In the genomic region with DNA sequence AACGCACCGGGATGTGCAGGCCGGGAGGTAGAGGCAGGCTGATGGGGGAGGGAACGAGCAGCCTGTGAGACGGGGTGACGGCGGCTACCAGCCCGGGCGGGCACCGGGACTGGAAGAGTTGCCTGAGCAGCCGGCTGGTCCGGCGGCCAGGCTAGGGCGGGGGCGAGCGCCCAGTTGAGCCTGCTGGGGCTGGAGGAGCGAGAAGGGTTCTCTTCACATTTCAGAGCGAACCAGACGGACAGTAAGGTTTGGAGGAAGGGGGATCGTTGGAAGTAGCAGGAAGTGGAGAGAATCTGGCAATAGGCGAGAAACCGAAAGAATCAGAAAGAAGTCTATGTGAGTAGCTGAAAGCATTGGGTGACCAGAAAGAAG, we compare ENCODE assay signal across 8 cellular contexts. TPM values are rescaled to one million over a fixed set of nuclear protein-coding genes. Genes with fewer than 3 reads are reported as not detected.
A peak's percentile ranks its signal among the peaks of the same experiment; 100 is the strongest.
DNase-seq lines count a peak whose midpoint lies in the region; ATAC-seq and TF ChIP-seq lines count a peak whose summit lies in the region.
"Not testable (repeated sequence)": the region's sequence is repeated elsewhere in the genome, so short reads cannot be mapped to it uniquely, and the experiment has no call there.

No MANE protein-coding gene starts in this region.

- not testable (repeated sequence) for H2BK5ac ChIP-seq in neuronal stem cell (ENCODE audit: low read length)

- H4K8ac ChIP-seq in neuronal stem cell (ENCODE audit: low read depth, low read length) = not testable (repeated sequence)

- not testable (repeated sequence) for H3K4ac ChIP-seq in neuronal stem cell (ENCODE audit: low read length)

- H2BK15ac ChIP-seq in neuronal stem cell (ENCODE audit: low read length) = not testable (repeated sequence)

- not testable (repeated sequence) for H3K18ac ChIP-seq in neuronal stem cell (ENCODE audit: low read length)

- H3K27me3 Mint-ChIP-seq in activated CD8-positive, alpha-beta T cell treated with anti-CD3 and anti-CD28 coated beads for 36 hours = not testable (repeated sequence)

- H3K36me3 Mint-ChIP-seq in activated CD8-positive, alpha-beta T cell treated with anti-CD3 and anti-CD28 coated beads for 36 hours (ENCODE audit: low read depth) = peaks cover 12% of the 10 kb centered on the region

- H2BK120ac ChIP-seq in neuronal stem cell (ENCODE audit: low read depth, low read length) = not testable (repeated sequence)

- POLR2A ChIA-PET in activated CD8-positive, alpha-beta T cell treated with anti-CD3 and anti-CD28 coated beads for 36 hours (lab: Charles Lee) = interaction anchor here (0.7 kb wide), 1 partner anchor 1989 kb away, joined by 3 read pairs; no protein-coding TSS in a partner anchor

- no CpG with 5 or more reads among the region's 22 CpGs for WGBS in neuronal stem cell (ENCODE audit: extremely low coverage in 2 of 2, insufficient read length in 2 of 2, insufficient replicate concordance in 1 of 2), 2 donors

- intact Hi-C loops in activated CD8-positive, alpha-beta T cell treated with anti-CD3 and anti-CD28 coated beads for 36 hours (cut with micrococcal nuclease); tibial artery (cut with DNase I; ENCODE audit: low total_unique reads): not testable (repeated sequence)

- H3K27ac ChIP-seq in neuronal stem cell (replicated peaks; ENCODE audit: low read length) (peak overlapping the region; percentile 29), tibial artery (peak overlapping the region; percentile 64 to 83)

- H3K4me2 ChIP-seq in neuronal stem cell (ENCODE audit: insufficient read depth, low read length, poor library complexity, severe bottlenecking) = peak overlapping the region; percentile 37

- not testable (repeated sequence) for H4K91ac ChIP-seq in neuronal stem cell (ENCODE audit: low read depth, low read length, poor library complexity)

- not testable (repeated sequence) for TF ChIP-seq CTCF in activated CD8-positive, alpha-beta T cell treated with anti-CD3 and anti-CD28 coated beads for 36 hours (IDR thresholded peaks at IDR 0.05); tibial artery (IDR thresholded peaks at IDR 0.05)

- CTCF ChIA-PET in activated CD8-positive, alpha-beta T cell treated with anti-CD3 and anti-CD28 coated beads for 36 hours (lab: Charles Lee) = interaction anchor here (0.7 kb wide), 1 partner anchor 1989 kb away, joined by 3 read pairs; no protein-coding TSS in a partner anchor

- H2AK5ac ChIP-seq in neuronal stem cell (ENCODE audit: low read depth, low read length) = not testable (repeated sequence)

- not testable (repeated sequence) for H3K14ac ChIP-seq in neuronal stem cell (ENCODE audit: low read length)

- ATAC-seq in activated CD8-positive, alpha-beta T cell treated with anti-CD3 and anti-CD28 coated beads for 36 hours = not testable (repeated sequence)

- H3K4me3 Mint-ChIP-seq in activated CD8-positive, alpha-beta T cell treated with anti-CD3 and anti-CD28 coated beads for 36 hours = peak overlapping the region; percentile 87

- H3K36me3 ChIP-seq in HAP-1 (replicated peaks); neuronal stem cell (replicated peaks in 1 of 2; ENCODE audit: control insufficient read depth in 2 of 2, insufficient read depth in 2 of 2, low read length in 2 of 2); tibial artery: not testable (repeated sequence)

- H3K9me3 ChIP-seq in HAP-1; iPS-18c (ENCODE audit: control insufficient read depth, insufficient read depth, low read length); neuronal stem cell (replicated peaks in 1 of 2; ENCODE audit: control insufficient read depth in 2 of 2, insufficient read depth in 1 of 2, low read depth in 1 of 2, low read length in 2 of 2); tibial artery: not testable (repeated sequence)

- peak overlapping the region; percentile 77 for H3K9ac ChIP-seq in neuronal stem cell (ENCODE audit: low read depth, low read length, poor library complexity)

- peaks cover 12% of the 10 kb centered on the region for H3K4me1 Mint-ChIP-seq in activated CD8-positive, alpha-beta T cell treated with anti-CD3 and anti-CD28 coated beads for 36 hours (ENCODE audit: low read depth)

- peak overlapping the region; percentile 94 for H3K27ac Mint-ChIP-seq in activated CD8-positive, alpha-beta T cell treated with anti-CD3 and anti-CD28 coated beads for 36 hours

- H3K4me1 ChIP-seq in HAP-1; neuronal stem cell (ENCODE audit: control insufficient read depth in 2 of 2, insufficient read depth in 1 of 2, low read depth in 1 of 2, low read length in 2 of 2); tibial artery: not testable (repeated sequence)

- H3K27me3 ChIP-seq in HAP-1 (ENCODE audit: low read depth); neuronal stem cell (ENCODE audit: control insufficient read depth in 3 of 3, insufficient read depth in 3 of 3, low read depth in 1 of 3, low read length in 3 of 3); tibial artery: not testable (repeated sequence)

- H3K4me3 ChIP-seq in HAP-1 (peak overlapping the region; percentile 77), iPS-18c (ENCODE audit: insufficient read depth, low read depth, low read length) (peak overlapping the region; percentile 73), neuronal stem cell (ENCODE audit: low read length in 2 of 2) (peak overlapping the region; percentile 54 to 87), tibial artery (peak overlapping the region; percentile 53 to 63)

- in situ Hi-C loops in HAP-1 (cut with MboI; ENCODE audit: low sequenced_read_pairs) = not testable (repeated sequence)

- H3K79me1 ChIP-seq in neuronal stem cell (ENCODE audit: low read depth, low read length) = not testable (repeated sequence)

- not testable (repeated sequence) for H3K9me3 Mint-ChIP-seq in activated CD8-positive, alpha-beta T cell treated with anti-CD3 and anti-CD28 coated beads for 36 hours

- not testable (repeated sequence) for H2BK12ac ChIP-seq in neuronal stem cell (ENCODE audit: low read length)

- not testable (repeated sequence) for H3K23ac ChIP-seq in neuronal stem cell (ENCODE audit: low read depth, low read length, poor library complexity)

- H2AFZ ChIP-seq in neuronal stem cell (ENCODE audit: low read length) = peak overlapping the region; percentile 93

- DNase-seq in ELF-1 (ENCODE audit: low read depth, low spot score) (peak; percentile 42), NAMALWA (ENCODE audit: low spot score) (peak; percentile 41), dermis blood vessel endothelial cell (peak; percentile 30), neuronal stem cell (ENCODE audit: low spot score) (peak; percentile 29)
- DNase-seq in HAP-1 (ENCODE audit: low spot score in 2 of 2); activated CD8-positive, alpha-beta T cell treated with anti-CD3 and anti-CD28 coated beads for 36 hours; tibial artery: not testable (repeated sequence)

RNA-seq across cellular contexts. Expression of a gene that starts 22.4 kb away (rescaled TPM):
- under 1 TPM; 0.31 to 0.34 TPM for total RNA-seq in activated CD8-positive, alpha-beta T cell treated with anti-CD3 and anti-CD28 coated beads for 36 hours
- 1.0 and 1.2 TPM in 2 replicates for total RNA-seq in dermis blood vessel endothelial cell
- polyA plus RNA-seq in neuronal stem cell (2013, experiment 1 of 2) = 0.07 TPM
- 0.10 TPM for polyA plus RNA-seq in neuronal stem cell (2013, experiment 2 of 2)
